In the genomic region with DNA sequence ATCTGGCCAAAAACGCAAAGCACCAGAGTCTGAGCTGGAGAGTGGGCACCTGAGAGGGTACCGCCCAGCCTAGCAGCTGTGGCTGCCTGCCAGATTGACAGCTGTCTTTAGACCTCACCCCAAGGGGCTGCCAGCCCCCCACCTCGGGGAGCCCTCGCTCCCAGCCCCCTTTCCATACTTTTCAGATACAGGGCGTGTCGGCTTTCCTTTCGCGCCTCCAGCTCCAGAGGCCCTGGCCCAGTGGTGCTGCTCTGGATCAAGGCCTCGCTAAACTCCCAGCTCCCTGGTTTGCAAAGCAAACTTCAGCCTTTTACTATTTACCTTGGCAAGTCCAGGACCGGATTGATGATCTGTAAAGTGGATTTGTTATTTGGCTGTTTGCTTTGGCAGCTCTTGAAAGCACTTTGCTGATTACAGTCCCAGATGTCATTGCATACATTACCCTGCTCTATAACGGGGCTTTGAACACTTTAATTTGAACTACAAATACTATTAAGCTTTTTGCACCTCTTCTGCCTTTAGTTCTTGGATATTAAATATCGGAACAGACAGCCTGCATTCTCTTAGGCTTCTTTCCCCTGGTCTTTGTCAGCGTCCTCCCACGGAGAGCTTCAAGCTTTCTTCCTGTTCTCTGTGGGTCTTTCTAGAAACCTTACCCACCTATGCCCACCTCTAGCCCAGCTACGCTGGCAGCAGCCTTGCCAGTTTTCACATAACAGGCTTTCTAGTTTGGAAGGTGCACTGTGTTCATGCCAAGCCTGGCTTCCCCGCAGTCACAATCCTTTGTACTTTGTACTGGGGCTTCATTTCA, we compare ENCODE assay signal across 1 cellular context.
A peak's percentile ranks its signal among the peaks of the same experiment; 100 is the strongest.
TF ChIP-seq lines count a peak whose summit lies in the region.

No MANE protein-coding gene starts in this region.

TF ChIP-seq in HepG2, 621 proteins besides CTCF, POLR2A, EP300 and RAD21 (continued from another document and continues in another):
- TF ChIP-seq ZNF773 (CRISPR knock-in tag; IDR thresholded peaks at IDR 0.05; ENCODE audit: borderline replicate concordance) = no peak
- peak; percentile 50 for TF ChIP-seq ATF7 (IDR thresholded peaks at IDR 0.05)
- no peak; the same call in 1 of the 2 replicates for TF ChIP-seq ATF7 (CRISPR knock-in tag; IDR thresholded peaks at IDR 0.05)
- TF ChIP-seq ZIK1 (CRISPR knock-in tag; IDR thresholded peaks at IDR 0.05; ENCODE audit: borderline replicate concordance, low read depth) = no peak
- TF ChIP-seq ZFP36L1 (CRISPR knock-in tag; IDR thresholded peaks at IDR 0.05) = 0 out of 2 replicates have a peak, but pooled peaks have one; percentile 23
- peak; percentile 95; the same call in 1 of the 2 replicates for TF ChIP-seq STAT6 (CRISPR knock-in tag; IDR thresholded peaks at IDR 0.05; ENCODE audit: borderline replicate concordance)
- no peak; the same call in 1 of the 2 replicates for TF ChIP-seq ZNF552 (CRISPR knock-in tag; IDR thresholded peaks at IDR 0.05; ENCODE audit: borderline replicate concordance)
- TF ChIP-seq HMGXB3 (CRISPR knock-in tag; IDR thresholded peaks at IDR 0.05; ENCODE audit: borderline replicate concordance) = 0 out of 2 replicates have a peak, but pooled peaks have one; percentile 61
- TF ChIP-seq, protein P1, sequence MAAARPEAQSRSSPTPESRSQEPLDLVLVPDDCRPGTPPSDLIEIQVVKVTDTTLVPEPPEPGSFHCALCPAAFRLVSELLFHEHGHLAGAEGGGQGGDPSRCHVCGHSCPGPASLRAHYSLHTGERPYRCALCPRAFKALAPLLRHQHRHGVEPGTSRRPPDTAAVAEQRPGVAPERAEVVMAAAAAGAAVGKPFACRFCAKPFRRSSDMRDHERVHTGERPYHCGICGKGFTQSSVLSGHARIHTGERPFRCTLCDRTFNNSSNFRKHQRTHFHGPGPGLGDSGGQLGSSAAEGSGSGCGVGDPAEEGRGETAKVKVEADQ (CRISPR knock-in tag; IDR thresholded peaks at IDR 0.05; ENCODE audit: borderline replicate concordance) = peak; percentile 94; the same call in 1 of the 2 replicates
- peak; percentile 71; the same call in 1 of the 2 replicates for TF ChIP-seq ZNF598 (CRISPR knock-in tag; IDR thresholded peaks at IDR 0.05; ENCODE audit: borderline replicate concordance)
- no peak for TF ChIP-seq ZFP62 (CRISPR knock-in tag; IDR thresholded peaks at IDR 0.05)
- peak; percentile 58; the same call in 1 of the 2 replicates for TF ChIP-seq ZNF101 (CRISPR knock-in tag; IDR thresholded peaks at IDR 0.05; ENCODE audit: borderline replicate concordance, low read depth)
- peak; percentile 81 for TF ChIP-seq ERF (CRISPR knock-in tag; IDR thresholded peaks at IDR 0.05)
- peak; percentile 75 for TF ChIP-seq POLR2G (IDR thresholded peaks at IDR 0.05; ENCODE audit: low read depth, low read length)
- no peak for TF ChIP-seq GPN1 (CRISPR knock-in tag; IDR thresholded peaks at IDR 0.05; ENCODE audit: borderline replicate concordance)
- peak; percentile 8; the same call in 1 of the 2 replicates for TF ChIP-seq ZNF274 (CRISPR knock-in tag; IDR thresholded peaks at IDR 0.05)
- no peak for TF ChIP-seq RBM39 (IDR thresholded peaks at IDR 0.05; ENCODE audit: low read depth, low read length, poor library complexity, severe bottlenecking)
- TF ChIP-seq ZNF83 (CRISPR knock-in tag; IDR thresholded peaks at IDR 0.05; ENCODE audit: borderline replicate concordance) = peak; percentile 50; the same call in 1 of the 2 replicates
- 0 out of 2 replicates have a peak, but pooled peaks have one; percentile 38 for TF ChIP-seq NFYC (CRISPR knock-in tag; IDR thresholded peaks at IDR 0.05)
- peak; percentile 98 for TF ChIP-seq FOXJ3 (CRISPR knock-in tag; IDR thresholded peaks at IDR 0.05; ENCODE audit: borderline replicate concordance)
- no peak for TF ChIP-seq NBN (conservative IDR thresholded peaks at IDR 0.05)
- TF ChIP-seq TMF1 (CRISPR knock-in tag; IDR thresholded peaks at IDR 0.05; ENCODE audit: low read depth) = 0 out of 2 replicates have a peak, but pooled peaks have one; percentile 64
- peak; percentile 55 for TF ChIP-seq ZNF605 (CRISPR knock-in tag; IDR thresholded peaks at IDR 0.05)
- peak; percentile 37; the same call in 1 of the 2 replicates for TF ChIP-seq RBAK (CRISPR knock-in tag; IDR thresholded peaks at IDR 0.05)
- TF ChIP-seq, protein P2, sequence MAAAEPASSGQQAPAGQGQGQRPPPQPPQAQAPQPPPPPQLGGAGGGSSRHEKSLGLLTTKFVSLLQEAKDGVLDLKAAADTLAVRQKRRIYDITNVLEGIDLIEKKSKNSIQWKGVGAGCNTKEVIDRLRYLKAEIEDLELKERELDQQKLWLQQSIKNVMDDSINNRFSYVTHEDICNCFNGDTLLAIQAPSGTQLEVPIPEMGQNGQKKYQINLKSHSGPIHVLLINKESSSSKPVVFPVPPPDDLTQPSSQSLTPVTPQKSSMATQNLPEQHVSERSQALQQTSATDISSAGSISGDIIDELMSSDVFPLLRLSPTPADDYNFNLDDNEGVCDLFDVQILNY (CRISPR knock-in tag; conservative IDR thresholded peaks at IDR 0.05) = peak; percentile 65; the same call in 1 of the 2 replicates
- TF ChIP-seq ZNF644 (CRISPR knock-in tag; IDR thresholded peaks at IDR 0.05; ENCODE audit: low read depth) = peak; percentile 50; the same call in 1 of the 2 replicates
- TF ChIP-seq GTF3A (CRISPR knock-in tag; conservative IDR thresholded peaks at IDR 0.05) = peak; percentile 85; the same call in 1 of the 2 replicates
- TF ChIP-seq, protein P3, sequence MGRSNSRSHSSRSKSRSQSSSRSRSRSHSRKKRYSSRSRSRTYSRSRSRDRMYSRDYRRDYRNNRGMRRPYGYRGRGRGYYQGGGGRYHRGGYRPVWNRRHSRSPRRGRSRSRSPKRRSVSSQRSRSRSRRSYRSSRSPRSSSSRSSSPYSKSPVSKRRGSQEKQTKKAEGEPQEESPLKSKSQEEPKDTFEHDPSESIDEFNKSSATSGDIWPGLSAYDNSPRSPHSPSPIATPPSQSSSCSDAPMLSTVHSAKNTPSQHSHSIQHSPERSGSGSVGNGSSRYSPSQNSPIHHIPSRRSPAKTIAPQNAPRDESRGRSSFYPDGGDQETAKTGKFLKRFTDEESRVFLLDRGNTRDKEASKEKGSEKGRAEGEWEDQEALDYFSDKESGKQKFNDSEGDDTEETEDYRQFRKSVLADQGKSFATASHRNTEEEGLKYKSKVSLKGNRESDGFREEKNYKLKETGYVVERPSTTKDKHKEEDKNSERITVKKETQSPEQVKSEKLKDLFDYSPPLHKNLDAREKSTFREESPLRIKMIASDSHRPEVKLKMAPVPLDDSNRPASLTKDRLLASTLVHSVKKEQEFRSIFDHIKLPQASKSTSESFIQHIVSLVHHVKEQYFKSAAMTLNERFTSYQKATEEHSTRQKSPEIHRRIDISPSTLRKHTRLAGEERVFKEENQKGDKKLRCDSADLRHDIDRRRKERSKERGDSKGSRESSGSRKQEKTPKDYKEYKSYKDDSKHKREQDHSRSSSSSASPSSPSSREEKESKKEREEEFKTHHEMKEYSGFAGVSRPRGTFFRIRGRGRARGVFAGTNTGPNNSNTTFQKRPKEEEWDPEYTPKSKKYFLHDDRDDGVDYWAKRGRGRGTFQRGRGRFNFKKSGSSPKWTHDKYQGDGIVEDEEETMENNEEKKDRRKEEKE (IDR thresholded peaks at IDR 0.05) = no peak
- TF ChIP-seq CREM (IDR thresholded peaks at IDR 0.05) = peak; percentile 96
- TF ChIP-seq CREM (CRISPR knock-in tag; IDR thresholded peaks at IDR 0.05) = no peak
- peak; percentile 63; the same call in 1 of the 2 replicates for TF ChIP-seq ZNF772 (CRISPR knock-in tag; IDR thresholded peaks at IDR 0.05)
- peak; percentile 72 for TF ChIP-seq ZSCAN25 (CRISPR knock-in tag; IDR thresholded peaks at IDR 0.05)
- peak; percentile 89 for TF ChIP-seq TAF15 (IDR thresholded peaks at IDR 0.05; ENCODE audit: low read depth, low read length, poor library complexity, severe bottlenecking)
- 0 out of 2 replicates have a peak, but pooled peaks have one; percentile 39 for TF ChIP-seq SMYD3 (CRISPR knock-in tag; IDR thresholded peaks at IDR 0.05)
- TF ChIP-seq ZNF30 (CRISPR knock-in tag; IDR thresholded peaks at IDR 0.05) = no peak
- TF ChIP-seq, protein P4, sequence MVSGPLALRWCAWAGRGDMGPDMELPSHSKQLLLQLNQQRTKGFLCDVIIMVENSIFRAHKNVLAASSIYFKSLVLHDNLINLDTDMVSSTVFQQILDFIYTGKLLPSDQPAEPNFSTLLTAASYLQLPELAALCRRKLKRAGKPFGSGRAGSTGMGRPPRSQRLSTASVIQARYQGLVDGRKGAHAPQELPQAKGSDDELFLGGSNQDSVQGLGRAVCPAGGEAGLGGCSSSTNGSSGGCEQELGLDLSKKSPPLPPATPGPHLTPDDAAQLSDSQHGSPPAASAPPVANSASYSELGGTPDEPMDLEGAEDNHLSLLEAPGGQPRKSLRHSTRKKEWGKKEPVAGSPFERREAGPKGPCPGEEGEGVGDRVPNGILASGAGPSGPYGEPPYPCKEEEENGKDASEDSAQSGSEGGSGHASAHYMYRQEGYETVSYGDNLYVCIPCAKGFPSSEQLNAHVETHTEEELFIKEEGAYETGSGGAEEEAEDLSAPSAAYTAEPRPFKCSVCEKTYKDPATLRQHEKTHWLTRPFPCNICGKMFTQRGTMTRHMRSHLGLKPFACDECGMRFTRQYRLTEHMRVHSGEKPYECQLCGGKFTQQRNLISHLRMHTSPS (CRISPR knock-in tag; IDR thresholded peaks at IDR 0.05; ENCODE audit: low read depth) = peak; percentile 78
- TF ChIP-seq AGO2 (optimal IDR thresholded peaks at IDR 0.05; ENCODE audit: low read depth, low read length) = no peak
- TF ChIP-seq ZNF768 (CRISPR knock-in tag; IDR thresholded peaks at IDR 0.05) = peak; percentile 14; the same call in 1 of the 2 replicates
- TF ChIP-seq ZNF792 (CRISPR knock-in tag; IDR thresholded peaks at IDR 0.05) = peak; percentile 98
- 0 out of 2 replicates have a peak, but pooled peaks have one; percentile 16 for TF ChIP-seq FOXK2 (IDR thresholded peaks at IDR 0.05)
- TF ChIP-seq JUN (CRISPR knock-in tag; IDR thresholded peaks at IDR 0.05) = peak; percentile 93
- no peak for TF ChIP-seq DMAP1 (CRISPR knock-in tag; IDR thresholded peaks at IDR 0.05)
- no peak for TF ChIP-seq KAT2B (IDR thresholded peaks at IDR 0.05; ENCODE audit: borderline replicate concordance, low read depth, low read length)
- TF ChIP-seq CREB1 (IDR thresholded peaks at IDR 0.05) = no peak; the same call in 1 of the 2 replicates
- peak; percentile 79 for TF ChIP-seq CREB1 (CRISPR knock-in tag; IDR thresholded peaks at IDR 0.05)
- TF ChIP-seq SPEN (CRISPR knock-in tag; IDR thresholded peaks at IDR 0.05; ENCODE audit: low read depth) = peak; percentile 75
- peak; percentile 69 for TF ChIP-seq ZMYM3 (CRISPR knock-in tag; IDR thresholded peaks at IDR 0.05)
- peak; percentile 97 for TF ChIP-seq HDAC1 (CRISPR knock-in tag; IDR thresholded peaks at IDR 0.05)
- no peak for TF ChIP-seq RFX3 (CRISPR knock-in tag; IDR thresholded peaks at IDR 0.05)
- TF ChIP-seq ZNF691 (CRISPR knock-in tag; IDR thresholded peaks at IDR 0.05; ENCODE audit: borderline replicate concordance, low read depth) = peak; percentile 89; the same call in 1 of the 2 replicates
- TF ChIP-seq MEF2D (CRISPR knock-in tag; IDR thresholded peaks at IDR 0.05) = peak; percentile 83; the same call in 1 of the 2 replicates
